In genomic region chr11:120259988-120260565, GRCh38 we compare ENCODE assay signal across 2 cellular contexts.
TF ChIP-seq lines count a peak whose summit lies in the region.

No MANE protein-coding gene starts in this region.

TF ChIP-seq in H1, 55 proteins besides CTCF, POLR2A, EP300 and RAD21:
- TF ChIP-seq GTF2F1 (IDR thresholded peaks at IDR 0.05; ENCODE audit: borderline replicate concordance, low read depth, low read length), result no peak

TF ChIP-seq in WTC11, 78 proteins besides CTCF, POLR2A, EP300 and RAD21:
- TF ChIP-seq, protein P1, sequence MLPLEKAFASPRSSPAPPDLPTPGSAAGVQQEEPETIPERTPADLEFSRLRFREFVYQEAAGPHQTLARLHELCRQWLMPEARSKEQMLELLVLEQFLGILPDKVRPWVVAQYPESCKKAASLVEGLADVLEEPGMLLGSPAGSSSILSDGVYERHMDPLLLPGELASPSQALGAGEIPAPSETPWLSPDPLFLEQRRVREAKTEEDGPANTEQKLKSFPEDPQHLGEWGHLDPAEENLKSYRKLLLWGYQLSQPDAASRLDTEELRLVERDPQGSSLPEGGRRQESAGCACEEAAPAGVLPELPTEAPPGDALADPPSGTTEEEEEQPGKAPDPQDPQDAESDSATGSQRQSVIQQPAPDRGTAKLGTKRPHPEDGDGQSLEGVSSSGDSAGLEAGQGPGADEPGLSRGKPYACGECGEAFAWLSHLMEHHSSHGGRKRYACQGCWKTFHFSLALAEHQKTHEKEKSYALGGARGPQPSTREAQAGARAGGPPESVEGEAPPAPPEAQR (CRISPR knock-in tag; IDR thresholded peaks at IDR 0.05), result no peak
